In the genomic region with DNA sequence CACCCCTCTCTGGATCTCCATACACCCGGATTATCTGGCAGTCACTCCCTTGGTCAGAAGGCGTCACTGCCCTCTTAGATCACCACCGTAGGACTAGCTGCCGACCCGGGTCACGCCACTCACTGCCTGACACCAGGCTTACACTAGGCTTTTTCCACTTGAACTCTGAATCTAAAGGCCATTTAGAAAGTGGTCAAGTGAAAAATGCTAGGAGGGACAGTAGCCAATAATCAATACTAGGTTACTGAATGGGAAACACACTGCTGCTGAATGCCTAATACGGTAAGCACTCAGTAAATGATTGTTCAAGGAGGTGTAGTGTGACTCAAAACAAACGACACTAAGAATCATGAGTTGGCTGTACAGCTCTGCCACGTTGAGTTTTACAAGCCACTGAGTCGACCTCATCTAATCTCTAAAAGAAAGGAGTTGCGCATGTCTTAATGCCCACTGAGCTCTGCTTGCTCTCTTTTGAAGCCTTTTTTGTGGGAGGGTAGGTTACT, we compare ENCODE assay signal across 8 cellular contexts. TPM values are rescaled to one million over a fixed set of nuclear protein-coding genes. Genes with fewer than 3 reads are reported as not detected.
DNase-seq lines count a peak whose midpoint lies in the region; ATAC-seq lines count a peak whose summit lies in the region.

No MANE protein-coding gene starts in this region.

- peaks cover 42 to 46% (median 44%) of the 10 kb centered on the region in 3 donors for H3K4me1 Mint-ChIP-seq in CD8-positive, alpha-beta memory T cell

- H3K27ac ChIP-seq in CD8-positive, alpha-beta memory T cell (ENCODE audit: low read depth, low read length) = peak overlapping the region; percentile 80
- no peak overlapping the region for H3K27ac ChIP-seq in ectodermal cell (ENCODE audit: insufficient read depth, low read depth, low read length, poor library complexity, severe bottlenecking)

- peaks cover 0 to 10% (median 0%) of the 10 kb centered on the region in 3 donors for H3K36me3 Mint-ChIP-seq in CD8-positive, alpha-beta memory T cell

- H3K4me3 ChIP-seq in CD8-positive, alpha-beta memory T cell (ENCODE audit: low read length) = peak overlapping the region; percentile 91
- peak overlapping the region; percentile 81 for H3K4me3 ChIP-seq in ectodermal cell (ENCODE audit: insufficient read depth, low read depth, low read length)
- peak overlapping the region; percentile 81 for H3K4me3 ChIP-seq in mononuclear cell (ENCODE audit: low read length)

- peak overlapping the region; percentile 96 to 99 (median 98) for H3K4me3 Mint-ChIP-seq in CD8-positive, alpha-beta memory T cell

- no peaks in the 10 kb centered on the region for H3K36me3 ChIP-seq in CD8-positive, alpha-beta memory T cell (ENCODE audit: insufficient read depth, low read length)
- no peaks in the 10 kb centered on the region for H3K36me3 ChIP-seq in ectodermal cell (ENCODE audit: control insufficient read depth, insufficient read depth, low read length)

- H3K27ac Mint-ChIP-seq in CD8-positive, alpha-beta memory T cell = peak overlapping the region; percentile 96 to 99 (median 98)

- ATAC-seq in GM18870 (IDR thresholded peaks at IDR 0.05; ENCODE audit: unreplicated experiment) (peak; percentile 54), HG03097 (IDR thresholded peaks at IDR 0.05; ENCODE audit: low FRiP score, unreplicated experiment) (peak; percentile 11)

- no peaks in the 10 kb centered on the region for H3K27me3 ChIP-seq in CD8-positive, alpha-beta memory T cell (ENCODE audit: insufficient read depth, low read length, poor library complexity, severe bottlenecking)
- H3K27me3 ChIP-seq in ectodermal cell (ENCODE audit: control insufficient read depth, insufficient read depth, low read length, poor library complexity, severe bottlenecking) (no peaks in the 10 kb centered on the region), mononuclear cell (ENCODE audit: insufficient read depth, low read length) (no peaks in the 10 kb centered on the region)

- H3K27me3 Mint-ChIP-seq in CD8-positive, alpha-beta memory T cell = no peaks in the 10 kb centered on the region

- DNase-seq in CD8-positive, alpha-beta memory T cell = no peak
- DNase-seq in RKO (ENCODE audit: low spot score) = peak; percentile 89
- no peak for DNase-seq in iPS-NIHi7 (ENCODE audit: extremely low spot score)
- DNase-seq in effector CD8-positive, alpha-beta T cell (lab: John Stamatoyannopoulos, UW) = no peak

- CTCF ChIA-PET in CD8-positive, alpha-beta memory T cell (lab: Charles Lee) = interaction anchor here (0.8 to 4.1 kb wide), 3 partner anchors 14 to 818 kb away, joined by 3 to 41 read pairs (median 4); partner anchors contain the start of genes DOP1A and UBE3D

- 26 to 30% methylated on average over 11 of the region's 11 CpGs for WGBS in ectodermal cell, 2 experiments

- POLR2A ChIA-PET in CD8-positive, alpha-beta memory T cell (lab: Charles Lee) = interaction anchor here (1.3 to 1.6 kb wide), 2 partner anchors 817 to 819 kb away, joined by 3 to 7 read pairs; partner anchors contain the start of genes DOP1A and UBE3D

- no peaks in the 10 kb centered on the region for H3K9me3 Mint-ChIP-seq in CD8-positive, alpha-beta memory T cell

- H3K9me3 ChIP-seq in CD8-positive, alpha-beta memory T cell (ENCODE audit: low read length) = no peaks in the 10 kb centered on the region
- H3K9me3 ChIP-seq in ectodermal cell (ENCODE audit: control insufficient read depth, low read length) (no peaks in the 10 kb centered on the region), mononuclear cell (ENCODE audit: low read depth, low read length) (no peaks in the 10 kb centered on the region)

- peaks cover 29% of the 10 kb centered on the region for H3K4me1 ChIP-seq in CD8-positive, alpha-beta memory T cell (ENCODE audit: insufficient read depth, low read length)
- H3K4me1 ChIP-seq in ectodermal cell (ENCODE audit: control insufficient read depth, insufficient read depth, low read length) (peaks cover 10% of the 10 kb centered on the region), mononuclear cell (ENCODE audit: insufficient read depth, low read length) (peaks cover 24% of the 10 kb centered on the region)

RNA-seq across cellular contexts. Expression of gene IBTK, which starts 0.7 kb away (rescaled TPM):
- 10 to 100 TPM; 24.2 to 26.6 TPM for total RNA-seq in CD8-positive, alpha-beta memory T cell
- 20.3 TPM for polyA plus RNA-seq in CD8-positive, alpha-beta memory T cell
- 20.4 TPM for polyA plus RNA-seq in ectodermal cell (2013, experiment 1 of 4)
- polyA plus RNA-seq in ectodermal cell (2013, experiment 2 of 4) = 20.5 TPM
- polyA plus RNA-seq in ectodermal cell (2013, experiment 3 of 4) = 17.4 TPM
- polyA plus RNA-seq in ectodermal cell (2013, experiment 4 of 4) = 18.7 TPM
- total RNA-seq in mononuclear cell = 22.0 TPM
